19 cellular contexts compared by ENCODE assay signal in genomic region chr13:68051910-68052309, GRCh38.
DNase-seq lines count a peak whose midpoint lies in the region; ATAC-seq, FAIRE-seq and TF ChIP-seq lines count a peak whose summit lies in the region.
"Had no signal": no experiment of that assay in that cellular context is flagged by ENCODE, and none has a peak within 500 bp of the region (broad histone marks: within the 10 kb centered on the region; RNA-seq: fewer than 3 reads in every experiment).

No MANE protein-coding gene starts in this region.

- peaks cover 11% of the 10 kb centered on the region; the same call in 2 of the 3 replicates for H3K36me3 Mint-ChIP-seq in GM23338 (ENCODE audit: low read depth)
- no peaks in the 10 kb centered on the region for H3K36me3 Mint-ChIP-seq in stimulated activated naive B cell treated with anti-CD40 and anti-IgM and Interleukin-4, amounts not matched to agents 10 μg/mL and 1 μg/mL and 100 μg/mL, for 72 hours
- H3K36me3 Mint-ChIP-seq in activated CD4-positive, alpha-beta T cell treated with anti-CD3 and anti-CD28 coated beads, Interleukin-2, amount 10 ng/mL, durations not matched to agents 7 days and 5 days (ENCODE audit: low read depth): no peaks in the 10 kb centered on the region
- H3K36me3 Mint-ChIP-seq: CD4-positive, CD25-positive, alpha-beta regulatory T cell; CD8-positive, alpha-beta T cell had no signal

- peaks cover 11% of the 10 kb centered on the region for H3K9me3 Mint-ChIP-seq in GM23338
- peaks cover 0 to 4% of the 10 kb centered on the region in 2 donors for H3K9me3 Mint-ChIP-seq in stimulated activated naive B cell treated with anti-CD40 and anti-IgM and Interleukin-4, amounts not matched to agents 10 μg/mL and 1 μg/mL and 100 μg/mL, for 72 hours
- peaks cover 2% of the 10 kb centered on the region for H3K9me3 Mint-ChIP-seq in activated CD4-positive, alpha-beta T cell treated with anti-CD3 and anti-CD28 coated beads, Interleukin-2, amount 10 ng/mL, durations not matched to agents 7 days and 5 days

- H3K27ac ChIP-seq in A549 (no peak overlapping the region), GM23338 (ENCODE audit: low read depth) (no peak overlapping the region), SU-DHL-6 (ENCODE audit: low read depth, low read length) (no peak overlapping the region)
- H3K27ac ChIP-seq: BLaER1, C4-2B had no signal

- no peak for TF ChIP-seq RAD21 in A549 (conservative IDR thresholded peaks at IDR 0.05 in 1 of 2, IDR thresholded peaks at IDR 0.05 in 1 of 2)

- H3K36me3 ChIP-seq in GM23338 (ENCODE audit: insufficient read depth) (0 out of 2 replicates have a peak, but pooled peaks cover 6% of the 10 kb centered on the region), SU-DHL-6 (ENCODE audit: low read length) (no peaks in the 10 kb centered on the region)
- H3K36me3 ChIP-seq: BLaER1 had no signal

- TF ChIP-seq EP300 in A549 (IDR thresholded peaks at IDR 0.05): no peak

- no peak overlapping the region for H3K27ac Mint-ChIP-seq in GM23338
- H3K27ac Mint-ChIP-seq in stimulated activated naive B cell treated with anti-CD40 and anti-IgM and Interleukin-4, amounts not matched to agents 10 μg/mL and 1 μg/mL and 100 μg/mL, for 72 hours: no peak overlapping the region
- H3K27ac Mint-ChIP-seq in activated CD4-positive, alpha-beta T cell treated with anti-CD3 and anti-CD28 coated beads, Interleukin-2, amount 10 ng/mL, durations not matched to agents 7 days and 5 days: no peak overlapping the region
- H3K27ac Mint-ChIP-seq: B cell; CD4-positive, CD25-positive, alpha-beta regulatory T cell; CD8-positive, alpha-beta T cell had no signal

- no peaks in the 10 kb centered on the region for H4K20me1 ChIP-seq in GM23338 (replicated peaks; ENCODE audit: insufficient read depth)
- H4K20me1 ChIP-seq in SU-DHL-6 (ENCODE audit: low read depth, low read length): no peaks in the 10 kb centered on the region
- H4K20me1 ChIP-seq: BLaER1 had no signal

- FAIRE-seq in A549 (lab: Jason Lieb, UNC): no peak
- FAIRE-seq: G401.6, GM12892, H1 had no signal

- H3K27me3 ChIP-seq in GM23338 (ENCODE audit: insufficient read depth) (no peaks in the 10 kb centered on the region), SU-DHL-6 (ENCODE audit: low read length) (no peaks in the 10 kb centered on the region)
- H3K27me3 ChIP-seq: BLaER1 had no signal

- no peaks in the 10 kb centered on the region for H3K27me3 Mint-ChIP-seq in GM23338 (ENCODE audit: insufficient read depth, low read depth, poor library complexity)
- no peaks in the 10 kb centered on the region for H3K27me3 Mint-ChIP-seq in stimulated activated naive B cell treated with anti-CD40 and anti-IgM and Interleukin-4, amounts not matched to agents 10 μg/mL and 1 μg/mL and 100 μg/mL, for 72 hours
- H3K27me3 Mint-ChIP-seq in activated CD4-positive, alpha-beta T cell treated with anti-CD3 and anti-CD28 coated beads, Interleukin-2, amount 10 ng/mL, durations not matched to agents 7 days and 5 days: no peaks in the 10 kb centered on the region
- H3K27me3 Mint-ChIP-seq: B cell; CD4-positive, CD25-positive, alpha-beta regulatory T cell had no signal

- TF ChIP-seq CTCF in A549 (IDR thresholded peaks at IDR 0.05): no peak
- TF ChIP-seq CTCF in GM23338 (conservative IDR thresholded peaks at IDR 0.05; ENCODE audit: low read depth in 2 of 2): no peak
- TF ChIP-seq CTCF in SU-DHL-6 (IDR thresholded peaks at IDR 0.05; ENCODE audit: insufficient read depth, low read length, poor library complexity, severe bottlenecking): no peak

- H3K4me3 ChIP-seq in A549: no peak overlapping the region
- H3K4me3 ChIP-seq in GM23338: no peak overlapping the region
- no peak overlapping the region for H3K4me3 ChIP-seq in SU-DHL-6 (ENCODE audit: insufficient read depth, low read length, poor library complexity, severe bottlenecking)
- H3K4me3 ChIP-seq: BLaER1 had no signal

- H3F3A ChIP-seq in GM23338 (replicated peaks; ENCODE audit: low read depth) (no peaks in the 10 kb centered on the region), SU-DHL-6 (ENCODE audit: insufficient read depth) (no peaks in the 10 kb centered on the region)

- no peak overlapping the region for H3K9ac ChIP-seq in SU-DHL-6 (ENCODE audit: low read length)
- H3K9ac ChIP-seq: BLaER1 had no signal

- 78% methylated on average over 5 of the region's 5 CpGs for WGBS in A549 (ENCODE audit: missing lambda C conversion rate)

- H3K79me2 ChIP-seq in GM23338 (replicated peaks; ENCODE audit: insufficient read depth): no peaks in the 10 kb centered on the region
- H3K79me2 ChIP-seq in SU-DHL-6 (ENCODE audit: insufficient read depth, low read length): no peaks in the 10 kb centered on the region

- H3K4me1 ChIP-seq in A549 (peaks cover 3% of the 10 kb centered on the region; the same call in 2 of the 3 replicates), GM23338 (ENCODE audit: insufficient read depth) (no peaks in the 10 kb centered on the region; the same call in 1 of the 2 replicates)
- H3K4me1 ChIP-seq: BLaER1, Caco-2 had no signal

- DNase-seq in A549 (ENCODE audit: low read depth in 1 of 2, low spot score in 1 of 2) (no peak), GM23338 (ENCODE audit: low spot score) (no peak), HuH-7 (ENCODE audit: low spot score) (no peak)
- no peak for DNase-seq in stimulated activated naive B cell treated with anti-CD40 and anti-IgM and Interleukin-4, amounts not matched to agents 10 μg/mL and 1 μg/mL and 100 μg/mL, for 72 hours
- no peak for DNase-seq in activated CD4-positive, alpha-beta T cell treated with anti-CD3 and anti-CD28 coated beads, Interleukin-2, amount 10 ng/mL, durations not matched to agents 7 days and 5 days
- DNase-seq: Caco-2; CD4-positive, CD25-positive, alpha-beta regulatory T cell; CD8-positive, alpha-beta T cell; DMS153; DND-41; H7; HCEC 1CT had no signal

- H2AFZ ChIP-seq in GM23338 (0 out of 2 replicates have a peak overlapping the region, but pooled peaks have one; percentile 3), SU-DHL-6 (ENCODE audit: low read depth, low read length, severe bottlenecking) (peak overlapping the region; percentile 9)

- H3K4me3 Mint-ChIP-seq in GM23338: no peak overlapping the region
- no peak overlapping the region for H3K4me3 Mint-ChIP-seq in stimulated activated naive B cell treated with anti-CD40 and anti-IgM and Interleukin-4, amounts not matched to agents 10 μg/mL and 1 μg/mL and 100 μg/mL, for 72 hours
- H3K4me3 Mint-ChIP-seq in activated CD4-positive, alpha-beta T cell treated with anti-CD3 and anti-CD28 coated beads, Interleukin-2, amount 10 ng/mL, durations not matched to agents 7 days and 5 days: no peak overlapping the region
- H3K4me3 Mint-ChIP-seq: B cell; CD4-positive, CD25-positive, alpha-beta regulatory T cell; CD8-positive, alpha-beta T cell had no signal

- no peak for TF ChIP-seq POLR2A in A549 (IDR thresholded peaks at IDR 0.05; ENCODE audit: low read length)

- H3K4me1 Mint-ChIP-seq in GM23338: peaks cover 5% of the 10 kb centered on the region; the same call in 1 of the 3 replicates
- no peaks in the 10 kb centered on the region for H3K4me1 Mint-ChIP-seq in stimulated activated naive B cell treated with anti-CD40 and anti-IgM and Interleukin-4, amounts not matched to agents 10 μg/mL and 1 μg/mL and 100 μg/mL, for 72 hours
- no peaks in the 10 kb centered on the region for H3K4me1 Mint-ChIP-seq in activated CD4-positive, alpha-beta T cell treated with anti-CD3 and anti-CD28 coated beads, Interleukin-2, amount 10 ng/mL, durations not matched to agents 7 days and 5 days
- H3K4me1 Mint-ChIP-seq: B cell; CD4-positive, CD25-positive, alpha-beta regulatory T cell had no signal

- CTCF ChIA-PET in A549 (lab: Yijun Ruan, JAX): no interaction called here
- CTCF ChIA-PET in activated CD4-positive, alpha-beta T cell treated with anti-CD3 and anti-CD28 coated beads, Interleukin-2, amount 10 ng/mL, durations not matched to agents 7 days and 5 days (lab: Charles Lee): no interaction called here

- H3K9me2 ChIP-seq in GM23338 (ENCODE audit: insufficient read depth) (no peaks in the 10 kb centered on the region), SU-DHL-6 (replicated peaks; ENCODE audit: insufficient read depth, low read length) (no peaks in the 10 kb centered on the region)

- ATAC-seq in A549: no peak
- no peak for ATAC-seq in GM23338
- no peak for ATAC-seq in stimulated activated naive B cell treated with anti-CD40 and anti-IgM and Interleukin-4, amounts not matched to agents 10 μg/mL and 1 μg/mL and 100 μg/mL, for 72 hours (replicated peaks)
- ATAC-seq: CD8-positive, alpha-beta T cell had no signal

- H3K4me2 ChIP-seq in A549: no peak overlapping the region
- H3K4me2 ChIP-seq in GM23338: no peak overlapping the region
- H3K4me2 ChIP-seq in SU-DHL-6 (ENCODE audit: low read depth, low read length, poor library complexity, severe bottlenecking): no peak overlapping the region
- H3K4me2 ChIP-seq: BLaER1 had no signal

- H3K9me3 ChIP-seq in A549 (no peaks in the 10 kb centered on the region), SU-DHL-6 (ENCODE audit: insufficient read depth, low read length) (peaks cover 11% of the 10 kb centered on the region; the same call in 1 of the 2 replicates)
- H3K9me3 ChIP-seq: Caco-2 had no signal

- POLR2A ChIA-PET in A549 (lab: Yijun Ruan, JAX): no interaction called here
- POLR2A ChIA-PET in activated CD4-positive, alpha-beta T cell treated with anti-CD3 and anti-CD28 coated beads, Interleukin-2, amount 10 ng/mL, durations not matched to agents 7 days and 5 days (lab: Charles Lee): no interaction called here

TF ChIP-seq in A549, 52 proteins besides CTCF, POLR2A, EP300 and RAD21:
- TF ChIP-seq MAFK (IDR thresholded peaks at IDR 0.05; ENCODE audit: partially characterized antibody) (peak; percentile 66), CHD4 (IDR thresholded peaks at IDR 0.05; ENCODE audit: borderline replicate concordance) (no peak)

TF ChIP-seq in GM23338, 12 proteins besides CTCF, POLR2A, EP300 and RAD21 (continues in another document):
- TF ChIP-seq ZNF114 (CRISPR knock-in tag; IDR thresholded peaks at IDR 0.05) (no peak), NANOG (IDR thresholded peaks at IDR 0.05; ENCODE audit: borderline replicate concordance) (no peak), JUNB (IDR thresholded peaks at IDR 0.05; ENCODE audit: unreplicated experiment) (no peak), STAT1 (IDR thresholded peaks at IDR 0.05; ENCODE audit: unreplicated experiment) (no peak), EZH2 (IDR thresholded peaks at IDR 0.05; ENCODE audit: low read depth, unreplicated experiment) (no peak)
- TF ChIP-seq, protein P1, sequence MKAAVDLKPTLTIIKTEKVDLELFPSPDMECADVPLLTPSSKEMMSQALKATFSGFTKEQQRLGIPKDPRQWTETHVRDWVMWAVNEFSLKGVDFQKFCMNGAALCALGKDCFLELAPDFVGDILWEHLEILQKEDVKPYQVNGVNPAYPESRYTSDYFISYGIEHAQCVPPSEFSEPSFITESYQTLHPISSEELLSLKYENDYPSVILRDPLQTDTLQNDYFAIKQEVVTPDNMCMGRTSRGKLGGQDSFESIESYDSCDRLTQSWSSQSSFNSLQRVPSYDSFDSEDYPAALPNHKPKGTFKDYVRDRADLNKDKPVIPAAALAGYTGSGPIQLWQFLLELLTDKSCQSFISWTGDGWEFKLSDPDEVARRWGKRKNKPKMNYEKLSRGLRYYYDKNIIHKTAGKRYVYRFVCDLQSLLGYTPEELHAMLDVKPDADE (IDR thresholded peaks at IDR 0.05): no peak
